ENCODE assay signal across 1 cellular context in genomic region chr15:93252780-93253179, GRCh38.
TF ChIP-seq lines count a peak whose summit lies in the region.

No MANE protein-coding gene starts in this region.

TF ChIP-seq in HepG2, 621 proteins besides CTCF, POLR2A, EP300 and RAD21 (continued from another document):
- TF ChIP-seq POLR2G (IDR thresholded peaks at IDR 0.05; ENCODE audit: low read depth, low read length) (no peak), ZSCAN12 (CRISPR knock-in tag; IDR thresholded peaks at IDR 0.05) (no peak), CCAR2 (optimal IDR thresholded peaks at IDR 0.05; ENCODE audit: low read depth, low read length) (no peak), KDM5A (IDR thresholded peaks at IDR 0.05; ENCODE audit: borderline replicate concordance, low read length) (no peak), ZNF367 (CRISPR knock-in tag; IDR thresholded peaks at IDR 0.05; ENCODE audit: borderline replicate concordance) (no peak), ESRRA (CRISPR knock-in tag; IDR thresholded peaks at IDR 0.05; ENCODE audit: low read depth) (no peak), RELA (CRISPR knock-in tag; IDR thresholded peaks at IDR 0.05) (no peak), MED13 (CRISPR knock-in tag; IDR thresholded peaks at IDR 0.05) (no peak), CC2D1A (CRISPR knock-in tag; IDR thresholded peaks at IDR 0.05) (no peak), ZFP62 (CRISPR knock-in tag; IDR thresholded peaks at IDR 0.05) (no peak)
